8 cellular contexts compared by ENCODE assay signal in the genomic region with DNA sequence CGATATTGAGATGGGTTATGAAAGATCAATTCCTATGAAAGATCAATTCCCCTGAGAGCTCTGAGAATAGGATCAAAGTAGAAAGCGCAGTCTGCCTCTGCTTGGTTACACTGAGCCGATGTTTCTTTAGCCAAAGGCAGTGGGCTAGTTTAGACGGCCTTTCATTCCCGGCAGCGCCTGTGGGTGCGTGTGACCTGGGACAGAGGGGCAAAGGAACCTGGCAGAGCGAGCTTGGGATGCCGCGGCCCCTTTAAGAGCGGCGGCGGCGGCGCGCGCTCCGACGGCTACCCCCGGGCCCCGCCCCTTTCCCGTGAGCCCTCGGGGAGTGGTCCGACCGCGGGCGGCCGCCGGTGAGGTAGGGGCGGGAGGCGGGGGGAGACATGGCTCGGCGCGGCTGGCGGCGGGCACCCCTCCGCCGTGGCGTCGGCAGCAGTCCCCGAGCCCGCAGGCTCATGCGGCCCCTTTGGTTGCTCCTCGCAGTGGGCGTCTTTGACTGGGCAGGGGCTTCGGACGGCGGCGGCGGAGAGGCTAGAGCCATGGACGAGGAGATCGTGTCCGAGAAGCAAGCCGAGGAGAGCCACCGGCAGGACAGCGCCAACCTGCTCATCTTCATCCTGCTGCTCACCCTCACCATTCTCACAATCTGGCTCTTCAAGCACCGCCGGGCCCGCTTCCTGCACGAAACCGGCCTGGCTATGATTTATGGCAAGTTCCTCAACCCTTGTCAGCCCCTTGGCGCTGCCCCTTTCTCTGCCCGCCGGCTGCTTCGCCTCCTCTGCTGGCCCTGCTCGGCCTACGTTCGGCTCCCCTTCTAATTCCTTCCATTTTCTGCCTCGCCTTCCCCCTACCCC. TPM values are rescaled to one million over a fixed set of nuclear protein-coding genes. Genes with fewer than 3 reads are reported as not detected.
DNase-seq lines count a peak whose midpoint lies in the region; ATAC-seq and TF ChIP-seq lines count a peak whose summit lies in the region.

A gene (plus strand): TSS at position 313 of the 851 bp plus-strand sequence. CDS start 224 bp downstream, at position 537.

- TF ChIP-seq CTCF in Peyer's patch (IDR thresholded peaks at IDR 0.05) (no peak), fibroblast of villous mesenchyme (IDR thresholded peaks at IDR 0.05; ENCODE audit: insufficient read depth, low read depth, low read length) (no peak), nephron progenitor cell (IDR thresholded peaks at IDR 0.05) (no peak), stomach (IDR thresholded peaks at IDR 0.05) (no peak)

- H3K4me3 Mint-ChIP-seq in nephron progenitor cell = peak within 1 kb of the TSS; percentile 91

- H3K9me3 Mint-ChIP-seq in nephron progenitor cell = peaks cover 58% of the 10 kb centered on the region

- H3K27me3 ChIP-seq in Peyer's patch (no peaks in the 10 kb centered on the region), stomach (no peaks in the 10 kb centered on the region)

- peaks cover 30% of the 10 kb centered on the region for H3K4me1 Mint-ChIP-seq in nephron progenitor cell

- intact Hi-C loops in stomach (cut with DNase I; ENCODE audit: low total_unique reads) = no loop called here

- WGBS in stomach, 5 donors = 0 to 35% (median 7%) methylated on average over 17 to 66 of the region's 69 CpGs

- H3K4me3 ChIP-seq in Peyer's patch (peak within 1 kb of the TSS; percentile 62 to 85 (median 72)), fibroblast of villous mesenchyme (ENCODE audit: low read depth, low read length) (peak within 1 kb of the TSS; percentile 77), stomach (peak within 1 kb of the TSS; percentile 60 to 73 (median 67))

- ATAC-seq in GM21423 (IDR thresholded peaks at IDR 0.05; ENCODE audit: unreplicated experiment) = peak; percentile 91

- no peaks in the 10 kb centered on the region for H3K4me1 ChIP-seq in Peyer's patch
- peaks cover 0 to 27% (median 11%) of the 10 kb centered on the region in 4 donors for H3K4me1 ChIP-seq in stomach

- TF ChIP-seq POLR2A in Peyer's patch (IDR thresholded peaks at IDR 0.05) (peak in 1 of 2 donors; percentile 22), stomach (IDR thresholded peaks at IDR 0.05) (no peak)

- H3K27ac Mint-ChIP-seq in nephron progenitor cell = peak within 1 kb of the TSS; percentile 87

- peaks cover 6% of the 10 kb centered on the region for H3K36me3 Mint-ChIP-seq in nephron progenitor cell (ENCODE audit: low read depth)

- no peak for TF ChIP-seq EP300 in stomach (IDR thresholded peaks at IDR 0.05)

- DNase-seq in DMS153 (lab: John Stamatoyannopoulos, UW) = peak; percentile 54
- DNase-seq in HuH-7.5 (ENCODE audit: low spot score) = peak; percentile 41
- DNase-seq in Peyer's patch = peak; percentile 74 to 88 (median 82)
- DNase-seq in activated T-helper 9 cell treated with anti-CD3 and anti-CD28 coated beads, Interleukin-2, amount 50 U/mL, for 16 hours (ENCODE audit: low read depth) = peak; percentile 66
- peak; percentile 44 for DNase-seq in fibroblast of villous mesenchyme (ENCODE audit: low read depth)
- DNase-seq in nephron progenitor cell = peak; percentile 78
- DNase-seq in stomach = peak; percentile 74

- H3K9me3 ChIP-seq in Peyer's patch = no peaks in the 10 kb centered on the region
- H3K9me3 ChIP-seq in stomach = no peaks in the 10 kb centered on the region

- H3K36me3 ChIP-seq in Peyer's patch (no peaks in the 10 kb centered on the region), stomach (no peaks in the 10 kb centered on the region)

- no peaks in the 10 kb centered on the region for H3K27me3 Mint-ChIP-seq in nephron progenitor cell (ENCODE audit: low read depth, poor library complexity)

- H3K27ac ChIP-seq in Peyer's patch (peak within 1 kb of the TSS; percentile 80 to 88 (median 86)), stomach (peak within 1 kb of the TSS; percentile 74 to 87 (median 77))

RNA-seq across cellular contexts. Expression of the gene that starts here (rescaled TPM):
- total RNA-seq in Peyer's patch (10 to 100 TPM in 3 of 4 donors, 1 to 10 TPM in 1; 9.9 to 28.7 (median 17.3) TPM), fibroblast of villous mesenchyme (18.0 and 28.5 TPM in 2 replicates), stomach (10 to 100 TPM in 1 of 5 donors, 1 to 10 TPM in 3, under 1 TPM in 1; 0.58 to 26.4 (median 8.8) TPM)
- polyA plus RNA-seq in stomach = 1 to 10 TPM; 1.2 to 6.9 (median 3.9) TPM

Comparison
In these comparisons a context has a peak if more than half of its experiments do, and no peak if none do; other contexts are left out.
1. Peak in every context shown above with its lines: DNase-seq, ATAC-seq, H3K4me3 ChIP-seq and H3K27ac ChIP-seq.